ENCODE assay signal across 8 cellular contexts in the genomic region with DNA sequence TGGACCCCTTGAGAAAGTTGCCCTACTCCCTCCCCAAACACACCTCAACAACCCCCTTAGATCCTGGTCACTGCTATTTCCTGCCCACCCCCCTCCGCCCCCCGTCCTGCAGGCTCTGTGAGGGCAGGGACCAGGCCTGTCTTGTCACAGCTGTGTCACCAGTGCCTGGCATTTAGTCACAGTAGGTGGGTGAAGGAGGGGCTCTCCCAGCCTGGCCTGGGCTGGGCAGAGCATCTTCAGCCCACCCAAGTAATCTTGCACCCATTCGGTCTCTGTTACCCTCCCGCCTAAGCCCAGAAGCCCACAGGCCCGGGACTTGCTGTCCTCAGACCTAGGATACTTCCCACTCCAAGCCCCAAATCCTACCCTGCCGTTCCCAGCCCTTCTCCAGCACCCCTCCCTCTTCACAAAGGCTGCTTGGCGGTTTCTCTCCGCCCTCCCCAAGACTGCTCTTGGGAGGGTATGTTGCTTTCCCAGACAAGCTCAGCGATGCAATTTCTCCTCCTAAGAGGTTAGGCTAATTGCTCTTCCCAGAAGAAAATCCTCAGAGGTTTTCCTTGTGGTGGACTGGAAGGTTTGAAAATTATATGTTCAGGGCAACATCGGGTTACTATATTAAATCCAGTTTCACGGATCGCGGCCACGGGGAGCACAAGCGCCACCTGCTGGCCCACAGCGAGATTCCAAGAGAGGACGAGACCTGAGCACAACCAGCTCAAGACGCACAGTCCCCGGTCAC. TPM values are rescaled to one million over a fixed set of nuclear protein-coding genes. Genes with fewer than 3 reads are reported as not detected.
DNase-seq lines count a peak whose midpoint lies in the region; ATAC-seq and TF ChIP-seq lines count a peak whose summit lies in the region.

No MANE protein-coding gene starts in this region.

- no peak for DNase-seq in AG09309 (ENCODE audit: low read depth)
- DNase-seq in NCI-H2196 treated with DMSO at 0.1 percent for 48 hours (lab: John Stamatoyannopoulos, UW; ENCODE audit: unreplicated experiment) = peak; percentile 54
- DNase-seq in activated CD4-positive, CD25-positive, alpha-beta regulatory T cell treated with anti-CD3 and anti-CD28 coated beads, Interleukin-2, amount 50 U/mL, for 72 hours = peak; percentile 81
- peak; percentile 59 for DNase-seq in cerebellum (ENCODE audit: low spot score)
- DNase-seq in kidney tubule cell (ENCODE audit: low spot score) = peak; percentile 71
- DNase-seq in stimulated activated CD4-positive, alpha-beta T cell treated with anti-CD3 and anti-CD28 coated beads, Interleukin-1b, Interleukin-23, amount 100 ng/mL, for 24 hours (ENCODE audit: low read depth in 4 of 4, low spot score in 1 of 4) = peak; percentile 51 to 66 (median 64)

- H3K4me3 ChIP-seq in AG09309 (ENCODE audit: control insufficient read depth, low read depth, low read length) = no peak overlapping the region

- peak; percentile 60 for ATAC-seq in GM21447 (IDR thresholded peaks at IDR 0.05; ENCODE audit: unreplicated experiment)
- ATAC-seq in HG02970 (IDR thresholded peaks at IDR 0.05; ENCODE audit: low FRiP score, unreplicated experiment) = no peak

- peak; percentile 95 for TF ChIP-seq CTCF in AG09309 (IDR thresholded peaks at IDR 0.05; ENCODE audit: control insufficient read depth, insufficient read depth, low read depth, low read length, missing control alignments)

RNA-seq across cellular contexts. Expression of a gene that starts 50.8 kb away (rescaled TPM):
- total RNA-seq in cerebellum = 26.4 TPM
